Comparison of ENCODE assay signal across 8 cellular contexts in genomic region chr3:47291754-47292420, GRCh38. TPM values are rescaled to one million over a fixed set of nuclear protein-coding genes. Genes with fewer than 3 reads are reported as not detected.
DNase-seq lines count a peak whose midpoint lies in the region; ATAC-seq and TF ChIP-seq lines count a peak whose summit lies in the region.
"Not testable (repeated sequence)": the region's sequence is repeated elsewhere in the genome, so short reads cannot be mapped to it uniquely, and the experiment has no call there.

No MANE protein-coding gene starts in this region.

- POLR2A ChIA-PET in GM10248 (lab: Yijun Ruan, JAX) = interaction anchor here (0.7 to 1.8 kb wide), 6 partner anchors 9 to 345 kb away, joined by 3 to 9 read pairs (median 4); partner anchors contain the start of genes KIF9, KLHL18 and SETD2

- DNase-seq in GM10248 (ENCODE audit: extremely low spot score) (peak; percentile 37), GM19238 (ENCODE audit: insufficient read length, low spot score) (peak; percentile 7), renal cortical epithelial cell (ENCODE audit: low read depth) (peak; percentile 35)
- peak; percentile 32 for DNase-seq in activated CD8-positive, alpha-beta memory T cell treated with anti-CD3 and anti-CD28 coated beads for 24 hours

- ATAC-seq in GM18502 (IDR thresholded peaks at IDR 0.05; ENCODE audit: poor library complexity, unreplicated experiment) (peak; percentile 50), GM21447 (IDR thresholded peaks at IDR 0.05; ENCODE audit: unreplicated experiment) (peak; percentile 73), HG03066 (IDR thresholded peaks at IDR 0.05; ENCODE audit: low read depth, unreplicated experiment) (peak; percentile 55), HG03565 (IDR thresholded peaks at IDR 0.05; ENCODE audit: unreplicated experiment) (peak; percentile 66)

- TF ChIP-seq CTCF in GM10248 (IDR thresholded peaks at IDR 0.05; ENCODE audit: control extremely low read depth, extremely low read depth, low read depth, missing control alignments) = not testable (repeated sequence)

- CTCF ChIA-PET in GM10248 (lab: Yijun Ruan, JAX) = interaction anchor here (0.8 to 3.4 kb wide), 11 partner anchors 10 to 247 kb away, joined by 3 to 18 read pairs (median 3); partner anchors contain the start of gene PTPN23

RNA-seq across cellular contexts. Expression of gene KLHL18, which starts 9.1 kb away (rescaled TPM):
- 38.0 and 38.2 TPM in 2 replicates for total RNA-seq in renal cortical epithelial cell

RNA-seq across cellular contexts. Expression of gene KIF9, which starts 9.3 kb away (rescaled TPM):
- total RNA-seq in renal cortical epithelial cell = 16.7 and 19.8 TPM in 2 replicates

Comparison
In these comparisons a context has a peak if more than half of its experiments do, and no peak if none do; other contexts are left out.
1. Peak in every context shown above with its lines: DNase-seq and ATAC-seq.